ENCODE assay signal across 18 cellular contexts in genomic region chr15:58732620-58733363, GRCh38. TPM values are rescaled to one million over a fixed set of nuclear protein-coding genes. Genes with fewer than 3 reads are reported as not detected.
DNase-seq lines count a peak whose midpoint lies in the region; ATAC-seq, FAIRE-seq and TF ChIP-seq lines count a peak whose summit lies in the region.
"Had no signal": no experiment of that assay in that cellular context is flagged by ENCODE, and none has a peak within 500 bp of the region (broad histone marks: within the 10 kb centered on the region; RNA-seq: fewer than 3 reads in every experiment).

No MANE protein-coding gene starts in this region.

- H3K36me3 ChIP-seq in RWPE2 (ENCODE audit: low read depth) (peaks cover 4% of the 10 kb centered on the region; the same call in 1 of the 2 replicates), psoas muscle (ENCODE audit: insufficient read depth in 1 of 2, low read depth in 1 of 2) (no peaks in the 10 kb centered on the region), MG63 (peaks cover 8% of the 10 kb centered on the region), SK-N-SH (replicated peaks in 1 of 2; ENCODE audit: control insufficient read depth in 1 of 2, insufficient read depth in 2 of 2, low read length in 1 of 2) (peaks cover 0 to 3% of the 10 kb centered on the region in 2 experiments)

- H3F3A ChIP-seq in SK-N-SH (replicated peaks; ENCODE audit: insufficient read depth): peaks cover 4% of the 10 kb centered on the region

- ATAC-seq in RWPE2 (ENCODE audit: low read depth) (no peak), left ventricle myocardium superior (peak; percentile 21), psoas muscle (peak; percentile 44 to 86 (median 70))
- ATAC-seq: left lobe of liver, Panc1 had no signal

- H2AFZ ChIP-seq in SK-N-SH (ENCODE audit: low read depth): no peak overlapping the region

- peaks cover 52% of the 10 kb centered on the region for H4K20me1 ChIP-seq in SK-N-SH (ENCODE audit: insufficient read depth)

- H3K79me2 ChIP-seq in SK-N-SH (ENCODE audit: insufficient read depth): peaks cover 96% of the 10 kb centered on the region

- peaks cover 46% of the 10 kb centered on the region for H3K4me1 ChIP-seq in RWPE2 (ENCODE audit: insufficient read depth, poor library complexity, severe bottlenecking)
- H3K4me1 ChIP-seq in psoas muscle: peaks cover 41% of the 10 kb centered on the region
- H3K4me1 ChIP-seq in SK-N-SH (ENCODE audit: control insufficient read depth in 1 of 2, insufficient read depth in 2 of 2, low read depth in 1 of 2, low read length in 1 of 2): no peaks in the 10 kb centered on the region; a peak in 3 of 4 replicates

- TF ChIP-seq EP300 in SK-N-SH (IDR thresholded peaks at IDR 0.05; ENCODE audit: borderline replicate concordance in 1 of 2, low read depth in 1 of 2, low read length in 1 of 2): no peak

- FAIRE-seq in GM19239 (lab: Jason Lieb, UNC): peak; percentile 49

- DNase-seq in GM19239 (ENCODE audit: insufficient read length, low spot score) (no peak), RWPE2 (ENCODE audit: low spot score) (no peak), left ventricle myocardium superior (no peak), psoas muscle (no peak), MG63 (no peak), NCI-H2029 treated with DMSO at 0.1 percent for 48 hours (lab: John Stamatoyannopoulos, UW) (no peak), SK-N-SH (no peak)
- DNase-seq: activated CD4-positive, CD25-positive, alpha-beta regulatory T cell treated with anti-CD3 and anti-CD28 coated beads, Interleukin-2, amount 50 U/mL, for 72 hours; activated naive CD4-positive, alpha-beta T cell treated with Interleukin-2 at 50 U/mL for 16 hours; C1 segment of cervical spinal cord; endodermal cell; NCI-H187; NCI-H526; retina; stimulated activated CD4-positive, alpha-beta T cell treated with anti-CD3 and anti-CD28 coated beads, Interleukin-1b, Interleukin-23, amount 100 ng/mL, for 48 hours; T-helper 1 cell had no signal

- TF ChIP-seq RAD21 in SK-N-SH (IDR thresholded peaks at IDR 0.05; ENCODE audit: low read length): no peak

- 94 to 96% (median 95%) methylated on average over 4 of the region's 4 CpGs for WGBS in psoas muscle, 3 donors
- 94% methylated on average over 4 of the region's 4 CpGs for WGBS in SK-N-SH (ENCODE audit: low lambda C conversion rate)

- no peaks in the 10 kb centered on the region for H3K9me3 ChIP-seq in RWPE2 (ENCODE audit: severe bottlenecking)
- H3K9me3 ChIP-seq in psoas muscle: no peaks in the 10 kb centered on the region
- no peaks in the 10 kb centered on the region for H3K9me3 ChIP-seq in MG63
- no peaks in the 10 kb centered on the region for H3K9me3 ChIP-seq in SK-N-SH

- CTCF ChIA-PET in SK-N-SH (lab: Yijun Ruan, JAX): interaction anchor here (0.9 kb wide), 1 partner anchor 10 kb away, joined by 6 read pairs; no protein-coding TSS in a partner anchor

- no peaks in the 10 kb centered on the region for H3K27me3 ChIP-seq in RWPE2 (ENCODE audit: insufficient read depth, poor library complexity, severe bottlenecking)
- H3K27me3 ChIP-seq in psoas muscle (ENCODE audit: insufficient read depth in 3 of 3, low read length in 2 of 3): no peaks in the 10 kb centered on the region
- H3K27me3 ChIP-seq in MG63: no peaks in the 10 kb centered on the region
- H3K27me3 ChIP-seq in SK-N-SH (ENCODE audit: insufficient read depth): no peaks in the 10 kb centered on the region

- H3K27ac ChIP-seq in RWPE2 (ENCODE audit: poor library complexity, severe bottlenecking): peak overlapping the region; percentile 46
- no peak overlapping the region for H3K27ac ChIP-seq in psoas muscle
- peak overlapping the region in 1 of 2 experiments; percentile 16; a peak in 2 of 4 replicates for H3K27ac ChIP-seq in SK-N-SH (ENCODE audit: low read depth in 2 of 2, low read length in 1 of 2)

- no peak overlapping the region for H3K4me3 ChIP-seq in RWPE2 (ENCODE audit: severe bottlenecking)
- H3K4me3 ChIP-seq in psoas muscle: no peak overlapping the region
- H3K4me3 ChIP-seq in MG63: no peak overlapping the region
- H3K4me3 ChIP-seq in SK-N-SH (ENCODE audit: low read depth in 2 of 2, low read length in 1 of 2): no peak overlapping the region

- POLR2A ChIA-PET in SK-N-SH (lab: Yijun Ruan, JAX): no interaction called here

- intact Hi-C loops in left ventricle myocardium superior (cut with micrococcal nuclease): no loop called here
- intact Hi-C loops in psoas muscle (cut with DNase I): no loop called here

- no peak overlapping the region for H3K9ac ChIP-seq in SK-N-SH

- H3K4me2 ChIP-seq in SK-N-SH: no peak overlapping the region

- no peak for TF ChIP-seq CTCF in RWPE2 (IDR thresholded peaks at IDR 0.05; ENCODE audit: poor library complexity, severe bottlenecking)
- no peak for TF ChIP-seq CTCF in psoas muscle (IDR thresholded peaks at IDR 0.05)
- TF ChIP-seq CTCF in SK-N-SH (IDR thresholded peaks at IDR 0.05): no peak

- H3K9me2 ChIP-seq in SK-N-SH: no peaks in the 10 kb centered on the region

TF ChIP-seq in SK-N-SH, 30 proteins besides CTCF, POLR2A, EP300 and RAD21:
- TF ChIP-seq FOXM1 (IDR thresholded peaks at IDR 0.05; ENCODE audit: low read depth) (no peak), FOXJ3 (CRISPR knock-in tag; IDR thresholded peaks at IDR 0.05) (no peak), YY1 (IDR thresholded peaks at IDR 0.05; ENCODE audit: low read depth) (no peak), ELF1 (IDR thresholded peaks at IDR 0.05) (no peak), GATA2 (CRISPR knock-in tag; IDR thresholded peaks at IDR 0.05) (no peak), RFX5 (IDR thresholded peaks at IDR 0.05; ENCODE audit: low read length) (no peak), MXI1 (IDR thresholded peaks at IDR 0.05; ENCODE audit: low read depth, low read length) (no peak), USF1 (IDR thresholded peaks at IDR 0.05; ENCODE audit: borderline replicate concordance, low read depth) (no peak), MAX (IDR thresholded peaks at IDR 0.05; ENCODE audit: low read depth) (no peak), NFIC (IDR thresholded peaks at IDR 0.05; ENCODE audit: borderline replicate concordance) (no peak), SIN3A (IDR thresholded peaks at IDR 0.05; ENCODE audit: borderline replicate concordance, low read depth, low read length) (no peak), EZH2phosphoT487 (IDR thresholded peaks at IDR 0.05; ENCODE audit: borderline replicate concordance, low read depth) (no peak), TEAD4 (IDR thresholded peaks at IDR 0.05; ENCODE audit: borderline replicate concordance, insufficient read depth) (no peak), POLR2AphosphoS5 (IDR thresholded peaks at IDR 0.05; ENCODE audit: low read depth, low read length) (no peak)
- TF ChIP-seq, protein P1, sequence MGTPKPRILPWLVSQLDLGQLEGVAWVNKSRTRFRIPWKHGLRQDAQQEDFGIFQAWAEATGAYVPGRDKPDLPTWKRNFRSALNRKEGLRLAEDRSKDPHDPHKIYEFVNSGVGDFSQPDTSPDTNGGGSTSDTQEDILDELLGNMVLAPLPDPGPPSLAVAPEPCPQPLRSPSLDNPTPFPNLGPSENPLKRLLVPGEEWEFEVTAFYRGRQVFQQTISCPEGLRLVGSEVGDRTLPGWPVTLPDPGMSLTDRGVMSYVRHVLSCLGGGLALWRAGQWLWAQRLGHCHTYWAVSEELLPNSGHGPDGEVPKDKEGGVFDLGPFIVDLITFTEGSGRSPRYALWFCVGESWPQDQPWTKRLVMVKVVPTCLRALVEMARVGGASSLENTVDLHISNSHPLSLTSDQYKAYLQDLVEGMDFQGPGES (IDR thresholded peaks at IDR 0.05; ENCODE audit: low read depth, low read length): no peak
TF ChIP-seq in SK-N-SH: peak in this region for 0.

RNA-seq across cellular contexts. Expression of gene ADAM10, which starts 16.7 kb away (rescaled TPM):
- total RNA-seq in left ventricle myocardium superior (77.1 TPM), psoas muscle (10 to 100 TPM; 33.1 to 37.9 (median 36.5) TPM)
- polyA plus RNA-seq in psoas muscle (10 to 100 TPM in 2 of 3 donors, 1 to 10 TPM in 1; 7.9 to 24.7 (median 10.8) TPM), SK-N-SH (2012; rRNA removed) (83.5 and 104 TPM in 2 replicates)
- 140 and 158 TPM in 2 replicates for total RNA-seq in MG63 (2014; rRNA removed; shearing (Covaris generic); ENCODE audit: low replicate concordance)
- polyA plus RNA-seq in SK-N-SH (2012; cell fraction: cytosol; rRNA removed): 77.8 and 97.2 TPM in 2 replicates
- polyA plus RNA-seq in SK-N-SH (2012; cell fraction: nucleus; rRNA removed): 47.5 and 51.8 TPM in 2 replicates

RNA-seq across cellular contexts. Expression of gene MINDY2, which starts 38.3 kb away (rescaled TPM):
- total RNA-seq in left ventricle myocardium superior: 37.2 TPM
- 10 to 100 TPM in 1 of 4 donors, 1 to 10 TPM in 3; 6.0 to 11.3 (median 8.5) TPM for total RNA-seq in psoas muscle
- polyA plus RNA-seq in psoas muscle: 1 to 10 TPM; 3.3 to 6.0 (median 3.4) TPM
- total RNA-seq in MG63 (2014; rRNA removed; shearing (Covaris generic); ENCODE audit: low replicate concordance): 4.7 and 7.4 TPM in 2 replicates
- 1.0 and 1.5 TPM in 2 replicates for polyA plus RNA-seq in SK-N-SH (2012; rRNA removed)
- 1.7 and 1.9 TPM in 2 replicates for polyA plus RNA-seq in SK-N-SH (2012; cell fraction: cytosol; rRNA removed)
- 1.4 and 1.6 TPM in 2 replicates for polyA plus RNA-seq in SK-N-SH (2012; cell fraction: nucleus; rRNA removed)
